Comparison of ENCODE assay signal across 10 cellular contexts in genomic region chr2:208407667-208408066, GRCh38. TPM values are rescaled to one million over a fixed set of nuclear protein-coding genes. Genes with fewer than 3 reads are reported as not detected.
DNase-seq lines count a peak whose midpoint lies in the region; ATAC-seq and TF ChIP-seq lines count a peak whose summit lies in the region.
"Had no signal": no experiment of that assay in that cellular context is flagged by ENCODE, and none has a peak within 500 bp of the region (broad histone marks: within the 10 kb centered on the region; RNA-seq: fewer than 3 reads in every experiment).

No MANE protein-coding gene starts in this region.

- peak; percentile 43 for ATAC-seq in activated naive CD8-positive, alpha-beta T cell treated with anti-CD3 and anti-CD28 coated beads, Interleukin-2, amount 50 U/mL, for 24 hours
- ATAC-seq in left lung, result peak; percentile 71
- no peak for ATAC-seq in CD4-positive, alpha-beta T cell (ENCODE audit: poor library complexity)

- DNase-seq in G401 (ENCODE audit: low spot score) (peak; percentile 7), left lung (no peak), SW480 (ENCODE audit: low spot score) (no peak), SKM-1 treated with dmso at 0.1 percent for 144 hours (lab: John Stamatoyannopoulos, UW; ENCODE audit: unreplicated experiment) (no peak)
- DNase-seq in activated naive CD8-positive, alpha-beta T cell treated with anti-CD3 and anti-CD28 coated beads, Interleukin-2, amount 50 U/mL, for 24 hours, result no peak
- DNase-seq in CD4-positive, alpha-beta T cell, result no peak
- DNase-seq in activated naive CD4-positive, alpha-beta T cell treated with anti-CD3 and anti-CD28 coated beads, Interleukin-2, amount 10 ng/mL, durations not matched to agents 7 days and 5 days, result no peak

- no peak for TF ChIP-seq CTCF in left lung (IDR thresholded peaks at IDR 0.05)
- TF ChIP-seq CTCF in CD4-positive, alpha-beta T cell (IDR thresholded peaks at IDR 0.05), result no peak

- H3K27ac ChIP-seq in left lung, result no peak overlapping the region
- H3K27ac ChIP-seq in CD4-positive, alpha-beta T cell (ENCODE audit: low read depth, low read length), result no peak overlapping the region
- H3K27ac ChIP-seq: KMS-11 had no signal

- no peak overlapping the region for H3K27ac Mint-ChIP-seq in activated naive CD8-positive, alpha-beta T cell treated with anti-CD3 and anti-CD28 coated beads, Interleukin-2, amount 50 U/mL, for 24 hours
- no peak overlapping the region for H3K27ac Mint-ChIP-seq in CD4-positive, alpha-beta T cell
- H3K27ac Mint-ChIP-seq in activated naive CD4-positive, alpha-beta T cell treated with anti-CD3 and anti-CD28 coated beads, Interleukin-2, amount 10 ng/mL, durations not matched to agents 7 days and 5 days, result no peak overlapping the region

- peak; percentile 48 for TF ChIP-seq RAD21 in Ishikawa (IDR thresholded peaks at IDR 0.05; ENCODE audit: low read depth)

- H3K9me3 ChIP-seq in left lung, result no peaks in the 10 kb centered on the region
- no peaks in the 10 kb centered on the region for H3K9me3 ChIP-seq in CD4-positive, alpha-beta T cell (ENCODE audit: control insufficient read depth, low read length)

- no peak overlapping the region for H3K4me3 ChIP-seq in left lung

- peaks cover 11% of the 10 kb centered on the region for H3K4me1 Mint-ChIP-seq in activated naive CD8-positive, alpha-beta T cell treated with anti-CD3 and anti-CD28 coated beads, Interleukin-2, amount 50 U/mL, for 24 hours
- H3K4me1 Mint-ChIP-seq in CD4-positive, alpha-beta T cell (ENCODE audit: low read depth), result peaks cover 8% of the 10 kb centered on the region
- H3K4me1 Mint-ChIP-seq in activated naive CD4-positive, alpha-beta T cell treated with anti-CD3 and anti-CD28 coated beads, Interleukin-2, amount 10 ng/mL, durations not matched to agents 7 days and 5 days, result peaks cover 7% of the 10 kb centered on the region

- no peaks in the 10 kb centered on the region for H3K9me3 Mint-ChIP-seq in activated naive CD8-positive, alpha-beta T cell treated with anti-CD3 and anti-CD28 coated beads, Interleukin-2, amount 50 U/mL, for 24 hours
- no peaks in the 10 kb centered on the region for H3K9me3 Mint-ChIP-seq in CD4-positive, alpha-beta T cell
- no peaks in the 10 kb centered on the region for H3K9me3 Mint-ChIP-seq in activated naive CD4-positive, alpha-beta T cell treated with anti-CD3 and anti-CD28 coated beads, Interleukin-2, amount 10 ng/mL, durations not matched to agents 7 days and 5 days

- peaks cover 0 to 8% of the 10 kb centered on the region in 2 donors for H3K4me1 ChIP-seq in left lung

- H3K27me3 Mint-ChIP-seq in activated naive CD8-positive, alpha-beta T cell treated with anti-CD3 and anti-CD28 coated beads, Interleukin-2, amount 50 U/mL, for 24 hours, result peaks cover 64% of the 10 kb centered on the region
- H3K27me3 Mint-ChIP-seq in CD4-positive, alpha-beta T cell, result peaks cover 74% of the 10 kb centered on the region
- peaks cover 43% of the 10 kb centered on the region for H3K27me3 Mint-ChIP-seq in activated naive CD4-positive, alpha-beta T cell treated with anti-CD3 and anti-CD28 coated beads, Interleukin-2, amount 10 ng/mL, durations not matched to agents 7 days and 5 days

- in situ Hi-C loops in G401 (cut with HindIII; ENCODE audit: low sequenced_read_pairs), result no loop called here

- POLR2A ChIA-PET in CD4-positive, alpha-beta T cell (lab: Charles Lee), result no interaction called here

- no peaks in the 10 kb centered on the region for H3K36me3 ChIP-seq in left lung

- CTCF ChIA-PET in CD4-positive, alpha-beta T cell (lab: Charles Lee), result no interaction called here
- CTCF ChIA-PET in activated naive CD4-positive, alpha-beta T cell treated with anti-CD3 and anti-CD28 coated beads, Interleukin-2, amount 10 ng/mL, durations not matched to agents 7 days and 5 days (lab: Charles Lee), result interaction anchor here (0.8 to 1.3 kb wide), 2 partner anchors 14 to 15 kb away, joined by 3 read pairs; no protein-coding TSS in a partner anchor

- H3K27me3 ChIP-seq in left lung, result peaks cover 29 to 71% of the 10 kb centered on the region in 2 donors
- H3K27me3 ChIP-seq in CD4-positive, alpha-beta T cell (ENCODE audit: control insufficient read depth, insufficient read depth, low read length), result peaks cover 57% of the 10 kb centered on the region

- no peak overlapping the region for H3K4me3 Mint-ChIP-seq in activated naive CD8-positive, alpha-beta T cell treated with anti-CD3 and anti-CD28 coated beads, Interleukin-2, amount 50 U/mL, for 24 hours
- H3K4me3 Mint-ChIP-seq in CD4-positive, alpha-beta T cell, result no peak overlapping the region
- no peak overlapping the region for H3K4me3 Mint-ChIP-seq in activated naive CD4-positive, alpha-beta T cell treated with anti-CD3 and anti-CD28 coated beads, Interleukin-2, amount 10 ng/mL, durations not matched to agents 7 days and 5 days

- no peaks in the 10 kb centered on the region for H3K36me3 Mint-ChIP-seq in activated naive CD8-positive, alpha-beta T cell treated with anti-CD3 and anti-CD28 coated beads, Interleukin-2, amount 50 U/mL, for 24 hours (ENCODE audit: low read depth)
- no peaks in the 10 kb centered on the region for H3K36me3 Mint-ChIP-seq in CD4-positive, alpha-beta T cell (ENCODE audit: low read depth)
- no peaks in the 10 kb centered on the region for H3K36me3 Mint-ChIP-seq in activated naive CD4-positive, alpha-beta T cell treated with anti-CD3 and anti-CD28 coated beads, Interleukin-2, amount 10 ng/mL, durations not matched to agents 7 days and 5 days

- no peak for TF ChIP-seq EP300 in Ishikawa (IDR thresholded peaks at IDR 0.05; ENCODE audit: borderline replicate concordance)

- intact Hi-C loops in left lung (cut with DNase I), result no loop called here
- intact Hi-C loops in CD4-positive, alpha-beta T cell (cut with DNase I, micrococcal nuclease), result no loop called here

TF ChIP-seq in Ishikawa, 13 proteins besides CTCF, POLR2A, EP300 and RAD21:
- no peak for TF ChIP-seq NFIC (IDR thresholded peaks at IDR 0.05)
- TF ChIP-seq USF1 (IDR thresholded peaks at IDR 0.05), result no peak
- TF ChIP-seq CEBPB (IDR thresholded peaks at IDR 0.05), result no peak
- no peak for TF ChIP-seq TAF1 (IDR thresholded peaks at IDR 0.05; ENCODE audit: low read depth)
- no peak for TF ChIP-seq MAX (IDR thresholded peaks at IDR 0.05)
- TF ChIP-seq CREB1 (IDR thresholded peaks at IDR 0.05; ENCODE audit: low read depth), result no peak
- no peak for TF ChIP-seq TCF12 (IDR thresholded peaks at IDR 0.05; ENCODE audit: low read depth)
- no peak for TF ChIP-seq FOXM1 (IDR thresholded peaks at IDR 0.05; ENCODE audit: borderline replicate concordance, low read depth)
- TF ChIP-seq TEAD4 (IDR thresholded peaks at IDR 0.05), result no peak
- no peak for TF ChIP-seq YY1 (IDR thresholded peaks at IDR 0.05; ENCODE audit: low read depth)
- no peak for TF ChIP-seq EGR1 (IDR thresholded peaks at IDR 0.05)
- no peak for TF ChIP-seq ZBTB7A (IDR thresholded peaks at IDR 0.05; ENCODE audit: low read depth)

RNA-seq across cellular contexts. Expression of gene PTH2R, which starts 1.1 kb away (rescaled TPM):
- 0.54 TPM in 1 of 2 replicates, not detected in the other for total RNA-seq in G401 (2014; rRNA removed; shearing (Covaris generic))
- total RNA-seq in left lung, result under 1 TPM; 0.09 to 0.10 TPM
- not detected for total RNA-seq in CD4-positive, alpha-beta T cell
- total RNA-seq: glomerular endothelial cell had no signal
